26 cellular contexts compared by ENCODE assay signal in the genomic region with DNA sequence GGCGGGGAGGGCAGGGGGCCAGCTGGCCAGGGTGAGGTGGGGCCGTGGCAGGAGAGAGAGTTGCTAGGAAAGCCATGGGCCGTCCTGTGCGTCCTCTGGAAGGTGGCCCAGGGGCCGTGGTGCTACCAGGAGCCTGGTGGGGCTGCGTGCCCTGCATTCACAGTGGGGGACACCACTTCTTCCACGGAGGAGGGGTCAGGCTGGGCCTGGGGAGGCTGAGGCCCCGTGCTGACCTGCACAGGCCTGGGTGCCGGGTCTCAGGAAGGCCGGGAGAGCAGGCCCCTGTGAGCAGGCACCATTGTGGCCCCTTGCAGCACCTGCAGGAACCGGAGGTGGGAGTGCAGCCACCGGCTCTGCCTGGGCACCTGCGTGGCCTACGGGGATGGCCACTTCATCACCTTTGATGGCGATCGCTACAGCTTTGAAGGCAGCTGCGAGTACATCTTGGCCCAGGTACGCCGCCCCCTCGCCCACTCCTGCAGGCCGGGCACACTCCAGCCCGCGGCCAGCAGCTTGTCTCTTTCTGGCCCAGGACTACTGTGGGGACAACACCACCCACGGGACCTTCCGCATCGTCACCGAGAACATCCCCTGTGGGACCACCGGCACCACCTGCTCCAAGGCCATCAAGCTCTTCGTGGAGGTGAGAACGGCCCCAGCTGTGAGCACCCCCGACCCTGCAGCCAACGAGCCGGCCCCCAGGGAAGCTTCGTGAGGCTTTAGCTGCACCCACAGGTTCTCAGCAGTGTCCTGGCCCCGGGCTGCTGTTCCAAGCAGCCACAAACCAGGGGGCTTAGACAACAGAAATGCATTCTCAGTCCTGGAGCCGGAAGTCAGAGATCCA. TPM values are rescaled to one million over a fixed set of nuclear protein-coding genes. Genes with fewer than 3 reads are reported as not detected.
DNase-seq lines count a peak whose midpoint lies in the region; ATAC-seq and TF ChIP-seq lines count a peak whose summit lies in the region.
"Had no signal": no experiment of that assay in that cellular context is flagged by ENCODE, and none has a peak within 500 bp of the region (broad histone marks: within the 10 kb centered on the region; RNA-seq: fewer than 3 reads in every experiment).

No MANE protein-coding gene starts in this region.

- H3K9me3 Mint-ChIP-seq in natural killer cell treated with Interleukin-12 subunit alpha and Interleukin-12 subunit beta and Interleukin-15 and Interleukin-18, amount 100 ng/mL, for 72 hours, result no peaks in the 10 kb centered on the region
- H3K9me3 Mint-ChIP-seq in natural killer cell, result no peaks in the 10 kb centered on the region
- H3K9me3 Mint-ChIP-seq in nephron progenitor cell, result no peaks in the 10 kb centered on the region
- H3K9me3 Mint-ChIP-seq: CD4-positive, CD25-positive, alpha-beta regulatory T cell; T-helper 1 cell treated with Interleukin-12 subunit alpha and Interleukin-12 subunit beta and Interleukin-4 antibody, amounts not matched to agents 30 μg/mL and 1 μg/mL, for 36 hours had no signal

- no peak overlapping the region for H2AFZ ChIP-seq in mesenchymal stem cell (ENCODE audit: low read depth, low read length)

- H3K4me1 Mint-ChIP-seq in natural killer cell treated with Interleukin-12 subunit alpha and Interleukin-12 subunit beta and Interleukin-15 and Interleukin-18, amount 100 ng/mL, for 72 hours (ENCODE audit: low read depth in 2 of 2), result no peaks in the 10 kb centered on the region
- H3K4me1 Mint-ChIP-seq in natural killer cell (no peaks in the 10 kb centered on the region), nephron progenitor cell (no peaks in the 10 kb centered on the region)
- H3K4me1 Mint-ChIP-seq: CD4-positive, CD25-positive, alpha-beta regulatory T cell had no signal

- WGBS in mesenchymal stem cell, result 90% methylated on average over 34 of the region's 36 CpGs

- no peak overlapping the region for H3K4me2 ChIP-seq in mesenchymal stem cell (ENCODE audit: low read length, poor library complexity, severe bottlenecking)

- H3K23ac ChIP-seq in mesenchymal stem cell (ENCODE audit: low read length in 2 of 2), result no peak overlapping the region

- no peak overlapping the region for H2BK15ac ChIP-seq in mesenchymal stem cell (ENCODE audit: low read depth, poor library complexity, severe bottlenecking)

- intact Hi-C loops in natural killer cell (cut with micrococcal nuclease), result no loop called here
- intact Hi-C loops in cardiac septum (cut with DNase I), result no loop called here

- no peaks in the 10 kb centered on the region for H3K4me1 ChIP-seq in mesenchymal stem cell (ENCODE audit: control insufficient read depth, insufficient read depth, low read depth, low read length)
- H3K4me1 ChIP-seq: foreskin keratinocyte, vagina had no signal

- H4K8ac ChIP-seq in mesenchymal stem cell (ENCODE audit: low read length), result no peak overlapping the region

- no peak overlapping the region for H4K91ac ChIP-seq in mesenchymal stem cell (ENCODE audit: low read length)

- TF ChIP-seq CTCF in natural killer cell (IDR thresholded peaks at IDR 0.05) (no peak), nephron progenitor cell (IDR thresholded peaks at IDR 0.05) (no peak)

- H3K27me3 ChIP-seq in mesenchymal stem cell (ENCODE audit: control insufficient read depth in 1 of 2, insufficient read depth in 1 of 2, low read length in 2 of 2), result peaks cover 0 to 22% of the 10 kb centered on the region in 2 experiments
- H3K27me3 ChIP-seq: neutrophil, vagina had no signal

- no peaks in the 10 kb centered on the region for H3K36me3 Mint-ChIP-seq in natural killer cell treated with Interleukin-12 subunit alpha and Interleukin-12 subunit beta and Interleukin-15 and Interleukin-18, amount 100 ng/mL, for 72 hours
- H3K36me3 Mint-ChIP-seq in natural killer cell (no peaks in the 10 kb centered on the region), nephron progenitor cell (ENCODE audit: low read depth) (no peaks in the 10 kb centered on the region)
- H3K36me3 Mint-ChIP-seq: CD4-positive, CD25-positive, alpha-beta regulatory T cell had no signal

- H3K18ac ChIP-seq in mesenchymal stem cell (ENCODE audit: low read depth in 1 of 2, low read length in 2 of 2), result no peak overlapping the region

- no peak overlapping the region for H3K27ac ChIP-seq in mesenchymal stem cell (ENCODE audit: low read length, poor library complexity, severe bottlenecking)
- H3K27ac ChIP-seq: foreskin keratinocyte, neutrophil, vagina had no signal

- H3K4ac ChIP-seq in mesenchymal stem cell (ENCODE audit: low read depth in 1 of 2, low read length in 2 of 2), result no peak overlapping the region

- H2BK120ac ChIP-seq in mesenchymal stem cell (ENCODE audit: low read depth, low read length), result no peak overlapping the region

- H2AK5ac ChIP-seq in mesenchymal stem cell (ENCODE audit: low read length, severe bottlenecking), result no peak overlapping the region

- H3K27ac Mint-ChIP-seq in natural killer cell treated with Interleukin-12 subunit alpha and Interleukin-12 subunit beta and Interleukin-15 and Interleukin-18, amount 100 ng/mL, for 72 hours, result no peak overlapping the region
- H3K27ac Mint-ChIP-seq in natural killer cell (no peak overlapping the region), nephron progenitor cell (no peak overlapping the region)
- H3K27ac Mint-ChIP-seq: CD4-positive, CD25-positive, alpha-beta regulatory T cell; T-helper 1 cell treated with Interleukin-12 subunit alpha and Interleukin-12 subunit beta and Interleukin-4 antibody, amounts not matched to agents 30 μg/mL and 1 μg/mL, for 36 hours had no signal

- H2BK5ac ChIP-seq in mesenchymal stem cell (ENCODE audit: low read depth, low read length, poor library complexity, severe bottlenecking), result no peak overlapping the region

- no peak overlapping the region for H3K14ac ChIP-seq in mesenchymal stem cell (ENCODE audit: low read length in 2 of 2)

- H3K4me3 ChIP-seq in mesenchymal stem cell (ENCODE audit: insufficient read depth in 1 of 2, low read depth in 1 of 2, low read length in 2 of 2), result no peak overlapping the region
- H3K4me3 ChIP-seq: vagina had no signal

- no peaks in the 10 kb centered on the region for H3K27me3 Mint-ChIP-seq in natural killer cell treated with Interleukin-12 subunit alpha and Interleukin-12 subunit beta and Interleukin-15 and Interleukin-18, amount 100 ng/mL, for 72 hours
- no peaks in the 10 kb centered on the region for H3K27me3 Mint-ChIP-seq in natural killer cell (ENCODE audit: low read depth in 2 of 2)
- peaks cover 5% of the 10 kb centered on the region for H3K27me3 Mint-ChIP-seq in nephron progenitor cell (ENCODE audit: low read depth, poor library complexity)
- H3K27me3 Mint-ChIP-seq: CD4-positive, CD25-positive, alpha-beta regulatory T cell had no signal

- ATAC-seq in natural killer cell treated with Interleukin-12 subunit alpha and Interleukin-12 subunit beta and Interleukin-15 and Interleukin-18, amount 100 ng/mL, for 72 hours, result no peak
- ATAC-seq in natural killer cell (no peak), GM18870 (IDR thresholded peaks at IDR 0.05; ENCODE audit: unreplicated experiment) (no peak), HG02642 (IDR thresholded peaks at IDR 0.05; ENCODE audit: poor library complexity, unreplicated experiment) (no peak)
- ATAC-seq: foreskin keratinocyte had no signal

- no peak overlapping the region for H3K9ac ChIP-seq in mesenchymal stem cell (ENCODE audit: low read length)

- H3K79me1 ChIP-seq in mesenchymal stem cell (replicated peaks; ENCODE audit: low read length, poor library complexity, severe bottlenecking), result no peaks in the 10 kb centered on the region

- no peak overlapping the region for H2BK12ac ChIP-seq in mesenchymal stem cell (ENCODE audit: low read length in 2 of 2)

- no peak overlapping the region for H3K4me3 Mint-ChIP-seq in natural killer cell treated with Interleukin-12 subunit alpha and Interleukin-12 subunit beta and Interleukin-15 and Interleukin-18, amount 100 ng/mL, for 72 hours
- H3K4me3 Mint-ChIP-seq in natural killer cell (no peak overlapping the region), nephron progenitor cell (no peak overlapping the region)
- H3K4me3 Mint-ChIP-seq: CD4-positive, CD25-positive, alpha-beta regulatory T cell; T-helper 1 cell treated with Interleukin-12 subunit alpha and Interleukin-12 subunit beta and Interleukin-4 antibody, amounts not matched to agents 30 μg/mL and 1 μg/mL, for 36 hours had no signal

- no peaks in the 10 kb centered on the region for H3K9me3 ChIP-seq in mesenchymal stem cell (ENCODE audit: control insufficient read depth, low read length)
- H3K9me3 ChIP-seq: neutrophil, vagina had no signal

- no peaks in the 10 kb centered on the region for H3K36me3 ChIP-seq in mesenchymal stem cell (ENCODE audit: control insufficient read depth in 1 of 2, insufficient read depth in 2 of 2, low read depth in 1 of 2, low read length in 2 of 2)
- H3K36me3 ChIP-seq: neutrophil, vagina had no signal

- peak; percentile 53 for DNase-seq in natural killer cell treated with Interleukin-12 subunit alpha and Interleukin-12 subunit beta and Interleukin-15 and Interleukin-18, amount 100 ng/mL, for 72 hours (ENCODE audit: low spot score)
- no peak for DNase-seq in natural killer cell
- peak; percentile 65 for DNase-seq in cardiac septum (ENCODE audit: low spot score)
- DNase-seq in nephron progenitor cell, result peak; percentile 1
- no peak for DNase-seq in NCI-H187 treated with DMSO at 0.1 percent for 48 hours (lab: John Stamatoyannopoulos, UW)
- DNase-seq in mesenchymal stem cell, result no peak
- DNase-seq: activated CD4-positive, alpha-beta T cell treated with anti-CD3 and anti-CD28 coated beads, Interleukin-2, amount 50 U/mL, for 48 hours; activated gamma-delta T cell treated with Interleukin-2 at 50 U/mL for 16 hours; CD4-positive, CD25-positive, alpha-beta regulatory T cell; dermis blood vessel endothelial cell; foreskin keratinocyte; GDM1; GOT3; MM.1S; NCI-H2171; OCI-M1; SHP77 treated with DMSO at 0.1 percent for 48 hours; substantia nigra had no signal

RNA-seq across cellular contexts. Expression of a gene that starts 12.1 kb away (rescaled TPM):
- not detected for total RNA-seq in natural killer cell treated with Interleukin-12 subunit alpha and Interleukin-12 subunit beta and Interleukin-15 and Interleukin-18, amount 100 ng/mL, for 72 hours
- total RNA-seq in natural killer cell (not detected), cardiac septum (not detected)
- not detected for polyA plus RNA-seq in mesenchymal stem cell (2013, experiment 1 of 2)
- polyA plus RNA-seq in mesenchymal stem cell (2013, experiment 2 of 2), result not detected
- total RNA-seq: CD4-positive, CD25-positive, alpha-beta regulatory T cell; dermis blood vessel endothelial cell; epithelial cell of proximal tubule; foreskin keratinocyte; renal cortical epithelial cell had no signal
- polyA plus RNA-seq: AG04450; CD4-positive, CD25-positive, alpha-beta regulatory T cell; foreskin keratinocyte had no signal

Comparison
In these comparisons a context has a peak if more than half of its experiments do, and no peak if none do; other contexts are left out.
1. DNase-seq: peak in natural killer cell treated with Interleukin-12 subunit alpha and Interleukin-12 subunit beta and Interleukin-15 and Interleukin-18, amount 100 ng/mL, for 72 hours (single experiment), cardiac septum (single experiment) and nephron progenitor cell (single experiment); none in natural killer cell (single experiment), NCI-H187 treated with DMSO at 0.1 percent for 48 hours (single experiment) and mesenchymal stem cell (single experiment).